14 cellular contexts compared by ENCODE assay signal in the genomic region with DNA sequence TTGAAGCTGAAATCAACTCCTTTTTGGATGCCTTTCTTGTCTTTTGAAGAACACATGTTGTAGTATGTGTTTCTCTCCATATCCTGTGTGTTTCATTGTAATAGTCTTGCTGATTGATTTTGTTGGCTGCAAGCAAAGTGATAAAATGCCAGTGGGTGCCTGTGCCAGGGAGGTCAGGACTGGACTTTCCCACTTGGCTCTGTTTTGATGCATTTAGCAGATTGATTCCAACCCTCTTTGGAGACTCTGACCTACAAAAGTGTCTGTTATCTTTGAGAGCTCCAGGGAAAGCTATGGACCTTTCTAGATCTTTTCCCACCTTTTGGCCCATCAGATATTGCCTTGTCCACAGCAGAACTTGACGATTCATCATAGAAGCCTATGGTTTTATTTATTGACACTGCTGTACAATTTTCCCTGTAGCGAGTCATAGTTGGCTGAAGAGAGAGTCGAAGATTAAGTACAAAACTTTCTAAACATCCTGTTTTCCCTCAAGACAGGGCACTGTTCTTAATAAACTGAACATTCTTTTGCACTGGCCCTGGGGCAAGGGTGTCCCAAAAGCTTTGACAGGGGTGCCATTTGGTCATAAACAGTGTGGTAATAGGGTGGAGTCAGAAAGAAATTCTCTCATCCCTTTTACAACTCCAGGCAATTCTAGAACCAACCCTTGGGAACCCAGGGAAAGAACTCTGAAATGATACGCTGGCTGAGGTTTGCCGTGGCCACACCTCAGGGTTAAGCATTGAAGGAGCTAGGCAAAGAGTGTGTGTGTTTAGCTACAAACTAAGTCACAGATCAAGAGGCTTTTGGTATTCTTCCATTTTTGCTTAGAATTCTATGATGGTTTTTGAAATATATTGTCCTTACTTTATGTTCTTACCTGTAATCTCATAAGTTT. TPM values are rescaled to one million over a fixed set of nuclear protein-coding genes. Genes with fewer than 3 reads are reported as not detected.
DNase-seq lines count a peak whose midpoint lies in the region; ATAC-seq and TF ChIP-seq lines count a peak whose summit lies in the region.
"Had no signal": no experiment of that assay in that cellular context is flagged by ENCODE, and none has a peak within 500 bp of the region (broad histone marks: within the 10 kb centered on the region; RNA-seq: fewer than 3 reads in every experiment).

No MANE protein-coding gene starts in this region.

- no peak for DNase-seq in AG04450 (ENCODE audit: low read depth, low spot score)
- peak; percentile 67 for DNase-seq in HCEC 1CT
- peak; percentile 22 for DNase-seq in astrocyte of the spinal cord (ENCODE audit: low read depth, low spot score)
- peak; percentile 1 for DNase-seq in kidney epithelial cell (ENCODE audit: low read depth)
- no peak for DNase-seq in Kasumi-1 (lab: John Stamatoyannopoulos, UW)
- no peak for DNase-seq in germinal center (ENCODE audit: low spot score)
- DNase-seq in H7: no peak
- DNase-seq: activated CD8-positive, alpha-beta memory T cell treated with anti-CD3 and anti-CD28 coated beads, Interleukin-2, amount 10 ng/mL, durations not matched to agents 7 days and 5 days; anterior cingulate cortex; CD8-positive, alpha-beta T cell; kidney glomerular epithelial cell; NCI-H345; T-helper 9 cell had no signal

- CTCF ChIA-PET in AG04450 (lab: Charles Lee): interaction anchor here (0.9 kb wide), 1 partner anchor 18 kb away, joined by 3 read pairs; no protein-coding TSS in a partner anchor

- TF ChIP-seq CTCF in AG04450 (IDR thresholded peaks at IDR 0.05; ENCODE audit: low read depth, low read length) (no peak), astrocyte of the spinal cord (IDR thresholded peaks at IDR 0.05; ENCODE audit: low read depth, low read length) (no peak), kidney epithelial cell (IDR thresholded peaks at IDR 0.05; ENCODE audit: insufficient read depth, low read length, poor library complexity, severe bottlenecking) (no peak)

- H3K27me3 ChIP-seq in AG04450 (ENCODE audit: control insufficient read depth, insufficient read depth, low read length) (no peaks in the 10 kb centered on the region), kidney epithelial cell (ENCODE audit: control insufficient read depth, insufficient read depth, low read length) (no peaks in the 10 kb centered on the region), H7 (ENCODE audit: control insufficient read depth, insufficient read depth, low read length) (no peaks in the 10 kb centered on the region)

- H3K36me3 ChIP-seq in kidney epithelial cell (ENCODE audit: control insufficient read depth, insufficient read depth, low read length) (no peaks in the 10 kb centered on the region), H7 (replicated peaks; ENCODE audit: control insufficient read depth, insufficient read depth, low read length) (no peaks in the 10 kb centered on the region; the same call in 1 of the 2 replicates)

- POLR2A ChIA-PET in AG04450 (lab: Yijun Ruan, JAX): no interaction called here

- in situ Hi-C loops in astrocyte of the spinal cord (cut with HindIII; ENCODE audit: low sequenced_read_pairs): no loop called here

- peak overlapping the region; percentile 42 for H3K27ac ChIP-seq in AG04450 (ENCODE audit: low read depth, low read length)

- H3K9me3 ChIP-seq in AG04450 (ENCODE audit: control insufficient read depth, insufficient read depth, low read length): no peaks in the 10 kb centered on the region

- ATAC-seq in GM21528 (IDR thresholded peaks at IDR 0.05; ENCODE audit: low FRiP score, unreplicated experiment): no peak
- ATAC-seq: activated CD8-positive, alpha-beta memory T cell treated with anti-CD3 and anti-CD28 coated beads, Interleukin-2, amount 10 ng/mL, durations not matched to agents 7 days and 5 days; CD8-positive, alpha-beta T cell had no signal

- H3K4me3 ChIP-seq in AG04450 (ENCODE audit: low read depth, low read length) (no peak overlapping the region), astrocyte of the spinal cord (ENCODE audit: low read depth, low read length) (no peak overlapping the region), kidney epithelial cell (ENCODE audit: low read depth, low read length) (no peak overlapping the region), H7 (ENCODE audit: insufficient read depth, low read depth, low read length) (no peak overlapping the region)

RNA-seq across cellular contexts. Expression of gene E2F3, which starts 53.7 kb away (rescaled TPM):
- polyA plus RNA-seq in AG04450 (2011; rRNA removed): 10.4 and 10.7 TPM in 2 replicates
- polyA minus RNA-seq in AG04450 (2011; rRNA and poly(A)+ RNA removed): 9.1 and 9.5 TPM in 2 replicates
- 14.9 and 16.6 TPM in 2 replicates for total RNA-seq in kidney epithelial cell
- 12.5 and 16.7 TPM in 2 replicates for total RNA-seq in H7 (2014; rRNA removed; shearing (Covaris generic))

Comparison
In these comparisons a context has a peak if more than half of its experiments do, and no peak if none do; other contexts are left out.
1. DNase-seq: peak in HCEC 1CT (single experiment), astrocyte of the spinal cord (single experiment) and kidney epithelial cell (single experiment); none in AG04450 (single experiment), Kasumi-1 (0 of 2), germinal center (single experiment) and H7 (single experiment).